Comparison of ENCODE assay signal across 9 cellular contexts in the genomic region with DNA sequence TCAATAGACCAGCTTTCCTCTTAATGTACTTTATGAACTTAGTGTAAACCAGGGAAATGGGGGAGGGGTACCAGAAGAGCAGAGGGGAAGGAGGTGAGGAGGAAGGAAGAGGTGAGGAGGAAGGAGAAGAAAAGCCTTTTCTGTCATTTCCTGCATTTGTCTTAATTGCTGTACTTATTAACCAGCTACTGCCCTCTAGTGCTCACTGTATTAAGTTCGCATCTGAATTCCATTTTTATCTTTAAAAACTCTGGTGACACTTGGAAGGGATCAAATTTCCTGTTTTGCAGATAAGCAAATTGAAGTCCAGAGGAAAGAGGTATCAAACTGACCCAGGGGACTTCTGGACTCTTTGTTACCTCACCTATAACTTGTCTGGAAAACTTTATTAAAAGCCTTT. TPM values are rescaled to one million over a fixed set of nuclear protein-coding genes. Genes with fewer than 3 reads are reported as not detected.
DNase-seq lines count a peak whose midpoint lies in the region; ATAC-seq, FAIRE-seq and TF ChIP-seq lines count a peak whose summit lies in the region.
"Had no signal": no experiment of that assay in that cellular context is flagged by ENCODE, and none has a peak within 500 bp of the region (broad histone marks: within the 10 kb centered on the region; RNA-seq: fewer than 3 reads in every experiment).

No MANE protein-coding gene starts in this region.

- no peaks in the 10 kb centered on the region for H3K36me3 Mint-ChIP-seq in activated CD8-positive, alpha-beta T cell treated with anti-CD3 and anti-CD28 coated beads for 36 hours (ENCODE audit: low read depth)
- no peaks in the 10 kb centered on the region for H3K36me3 Mint-ChIP-seq in activated CD4-positive, alpha-beta memory T cell treated with anti-CD3 and anti-CD28 coated beads for 36 hours
- H3K36me3 Mint-ChIP-seq: natural killer cell treated with Interleukin-12 subunit alpha and Interleukin-12 subunit beta and Interleukin-15 and Interleukin-18, amount 100 ng/mL, for 72 hours had no signal

- H3K27ac ChIP-seq in BLaER1 (0 out of 2 replicates have a peak overlapping the region, but pooled peaks have one; percentile 8), left ventricle myocardium inferior (replicated peaks) (peak overlapping the region; percentile 39), gastrocnemius medialis (no peak overlapping the region)

- H3K36me3 ChIP-seq in BLaER1, result no peaks in the 10 kb centered on the region
- peaks cover 4% of the 10 kb centered on the region for H3K36me3 ChIP-seq in left ventricle myocardium inferior
- H3K36me3 ChIP-seq in gastrocnemius medialis, result no peaks in the 10 kb centered on the region

- H3K4me1 Mint-ChIP-seq in activated CD8-positive, alpha-beta T cell treated with anti-CD3 and anti-CD28 coated beads for 36 hours (ENCODE audit: low read depth), result peaks cover 6% of the 10 kb centered on the region
- H3K4me1 Mint-ChIP-seq in activated CD4-positive, alpha-beta memory T cell treated with anti-CD3 and anti-CD28 coated beads for 36 hours (ENCODE audit: low read depth), result peaks cover 15% of the 10 kb centered on the region

- DNase-seq in GM12891 (ENCODE audit: insufficient read length, low spot score) (peak; percentile 31), NCI-H2196 treated with DMSO at 0.1 percent for 48 hours (lab: John Stamatoyannopoulos, UW; ENCODE audit: unreplicated experiment) (peak; percentile 38), left ventricle myocardium inferior (no peak), gastrocnemius medialis (no peak)
- peak; percentile 16 for DNase-seq in activated CD8-positive, alpha-beta T cell treated with anti-CD3 and anti-CD28 coated beads for 36 hours
- DNase-seq in activated CD4-positive, alpha-beta memory T cell treated with anti-CD3 and anti-CD28 coated beads for 36 hours, result no peak

- intact Hi-C loops in activated CD8-positive, alpha-beta T cell treated with anti-CD3 and anti-CD28 coated beads for 36 hours (cut with micrococcal nuclease), result loop anchor here (5.0 kb wide), 1 partner anchor 296 kb away; no protein-coding TSS in a partner anchor
- intact Hi-C loops in left ventricle myocardium inferior (cut with micrococcal nuclease) (loop anchor here (5.0 to 10.0 kb wide), 2 partner anchors 246 to 753 kb away; no protein-coding TSS in a partner anchor), gastrocnemius medialis (cut with DNase I; ENCODE audit: low total_unique reads) (loop anchor here (2.0 to 5.0 kb wide), 2 partner anchors 61 to 245 kb away; a partner anchor contains a TSS)
- intact Hi-C loops in activated CD4-positive, alpha-beta memory T cell treated with anti-CD3 and anti-CD28 coated beads for 36 hours (cut with micrococcal nuclease), result loop anchor here (2.0 kb wide), 2 partner anchors 291 to 747 kb away; no protein-coding TSS in a partner anchor

- no peaks in the 10 kb centered on the region for H3K9me3 ChIP-seq in BLaER1
- no peaks in the 10 kb centered on the region for H3K9me3 ChIP-seq in left ventricle myocardium inferior (replicated peaks)
- no peaks in the 10 kb centered on the region for H3K9me3 ChIP-seq in gastrocnemius medialis

- H3K27ac Mint-ChIP-seq in activated CD8-positive, alpha-beta T cell treated with anti-CD3 and anti-CD28 coated beads for 36 hours, result peak overlapping the region; percentile 66
- no peak overlapping the region for H3K27ac Mint-ChIP-seq in activated CD4-positive, alpha-beta memory T cell treated with anti-CD3 and anti-CD28 coated beads for 36 hours
- H3K27ac Mint-ChIP-seq: natural killer cell treated with Interleukin-12 subunit alpha and Interleukin-12 subunit beta and Interleukin-15 and Interleukin-18, amount 100 ng/mL, for 72 hours had no signal

- H3K4me2 ChIP-seq in BLaER1, result peak overlapping the region; percentile 10

- in situ Hi-C loops in gastrocnemius medialis (cut with MboI; ENCODE audit: low sequenced_read_pairs in 4 of 4), result loop anchor here (5.0 to 25.0 kb wide), 4 partner anchors 241 to 766 kb away; no protein-coding TSS in a partner anchor

- CTCF ChIA-PET in activated CD8-positive, alpha-beta T cell treated with anti-CD3 and anti-CD28 coated beads for 36 hours (lab: Charles Lee), result interaction anchor here (0.7 to 9.4 kb wide), 47 partner anchors 9 to 782 kb away, joined by 3 to 77 read pairs (median 4); a partner anchor contains a TSS
- CTCF ChIA-PET in activated CD4-positive, alpha-beta memory T cell treated with anti-CD3 and anti-CD28 coated beads for 36 hours (lab: Charles Lee), result interaction anchor here (0.6 to 3.1 kb wide), 34 partner anchors 8 to 839 kb away, joined by 3 to 20 read pairs (median 4); a partner anchor contains a TSS

- no peak for TF ChIP-seq POLR2A in GM12891 (IDR thresholded peaks at IDR 0.05; ENCODE audit: low read depth, low read length)
- TF ChIP-seq POLR2A in gastrocnemius medialis (IDR thresholded peaks at IDR 0.05), result no peak

- H4K20me1 ChIP-seq in BLaER1, result no peaks in the 10 kb centered on the region

- no peaks in the 10 kb centered on the region for H3K27me3 Mint-ChIP-seq in activated CD8-positive, alpha-beta T cell treated with anti-CD3 and anti-CD28 coated beads for 36 hours
- no peaks in the 10 kb centered on the region for H3K27me3 Mint-ChIP-seq in activated CD4-positive, alpha-beta memory T cell treated with anti-CD3 and anti-CD28 coated beads for 36 hours

- peak; percentile 74 for FAIRE-seq in GM12891 (lab: Jason Lieb, UNC)

- TF ChIP-seq CTCF in activated CD8-positive, alpha-beta T cell treated with anti-CD3 and anti-CD28 coated beads for 36 hours (IDR thresholded peaks at IDR 0.05), result peak; percentile 72
- peak; percentile 77 for TF ChIP-seq CTCF in left ventricle myocardium inferior (IDR thresholded peaks at IDR 0.05; ENCODE audit: borderline replicate concordance)
- peak; percentile 45 to 70 (median 49) for TF ChIP-seq CTCF in gastrocnemius medialis (IDR thresholded peaks at IDR 0.05 in 4 of 5, conservative IDR thresholded peaks at IDR 0.05 in 1 of 5)

- H3K4me3 Mint-ChIP-seq in activated CD8-positive, alpha-beta T cell treated with anti-CD3 and anti-CD28 coated beads for 36 hours, result no peak overlapping the region
- no peak overlapping the region for H3K4me3 Mint-ChIP-seq in activated CD4-positive, alpha-beta memory T cell treated with anti-CD3 and anti-CD28 coated beads for 36 hours
- H3K4me3 Mint-ChIP-seq: natural killer cell treated with Interleukin-12 subunit alpha and Interleukin-12 subunit beta and Interleukin-15 and Interleukin-18, amount 100 ng/mL, for 72 hours had no signal

- H3K9ac ChIP-seq in BLaER1, result no peak overlapping the region

- no peaks in the 10 kb centered on the region for H3K27me3 ChIP-seq in BLaER1
- no peaks in the 10 kb centered on the region for H3K27me3 ChIP-seq in left ventricle myocardium inferior (ENCODE audit: low read depth)
- no peaks in the 10 kb centered on the region for H3K27me3 ChIP-seq in gastrocnemius medialis

- no peaks in the 10 kb centered on the region for H3K9me3 Mint-ChIP-seq in activated CD8-positive, alpha-beta T cell treated with anti-CD3 and anti-CD28 coated beads for 36 hours
- H3K9me3 Mint-ChIP-seq in activated CD4-positive, alpha-beta memory T cell treated with anti-CD3 and anti-CD28 coated beads for 36 hours, result no peaks in the 10 kb centered on the region
- H3K9me3 Mint-ChIP-seq: natural killer cell treated with Interleukin-12 subunit alpha and Interleukin-12 subunit beta and Interleukin-15 and Interleukin-18, amount 100 ng/mL, for 72 hours had no signal

- ATAC-seq in activated CD8-positive, alpha-beta T cell treated with anti-CD3 and anti-CD28 coated beads for 36 hours, result peak; percentile 80
- ATAC-seq in gastrocnemius medialis, result no peak
- no peak for ATAC-seq in GM18868 (IDR thresholded peaks at IDR 0.05; ENCODE audit: unreplicated experiment)

- no peak overlapping the region for H3K4me3 ChIP-seq in BLaER1
- no peak overlapping the region for H3K4me3 ChIP-seq in left ventricle myocardium inferior
- H3K4me3 ChIP-seq in gastrocnemius medialis, result no peak overlapping the region

- POLR2A ChIA-PET in activated CD8-positive, alpha-beta T cell treated with anti-CD3 and anti-CD28 coated beads for 36 hours (lab: Charles Lee), result interaction anchor here (0.7 kb wide), 1 partner anchor 749 kb away, joined by 3 read pairs; no protein-coding TSS in a partner anchor
- POLR2A ChIA-PET in activated CD4-positive, alpha-beta memory T cell treated with anti-CD3 and anti-CD28 coated beads for 36 hours (lab: Charles Lee), result interaction anchor here (1.0 kb wide), 1 partner anchor 17 kb away, joined by 4 read pairs; no protein-coding TSS in a partner anchor

- peaks cover 14% of the 10 kb centered on the region for H3K4me1 ChIP-seq in BLaER1
- H3K4me1 ChIP-seq in left ventricle myocardium inferior, result peaks cover 12% of the 10 kb centered on the region
- peaks cover 0 to 5% of the 10 kb centered on the region in 2 donors for H3K4me1 ChIP-seq in gastrocnemius medialis

TF ChIP-seq in GM12891, 5 proteins besides CTCF, POLR2A, EP300 and RAD21:
- TF ChIP-seq SPI1 (IDR thresholded peaks at IDR 0.05; ENCODE audit: low read depth, low read length), result no peak
- no peak for TF ChIP-seq PAX5 (IDR thresholded peaks at IDR 0.05; ENCODE audit: insufficient read depth, low read length, severe bottlenecking)
- no peak for TF ChIP-seq POLR2AphosphoS5 (IDR thresholded peaks at IDR 0.05; ENCODE audit: low read depth, low read length)
- TF ChIP-seq POU2F2 (IDR thresholded peaks at IDR 0.05; ENCODE audit: low read depth, low read length), result no peak
- TF ChIP-seq TAF1 (IDR thresholded peaks at IDR 0.05; ENCODE audit: low read depth, low read length), result no peak

RNA-seq across cellular contexts. Expression of a gene that starts 22.2 kb away (rescaled TPM):
- polyA plus RNA-seq in GM12891 (2012; ENCODE audit: low read depth, missing spikeins), result 0.27 TPM
- total RNA-seq in activated CD8-positive, alpha-beta T cell treated with anti-CD3 and anti-CD28 coated beads for 36 hours, result under 1 TPM; 0.09 to 0.20 TPM
- 8.7 TPM for total RNA-seq in left ventricle myocardium inferior
- 1 to 10 TPM; 1.4 to 4.7 (median 3.5) TPM for total RNA-seq in gastrocnemius medialis
- total RNA-seq in activated CD4-positive, alpha-beta memory T cell treated with anti-CD3 and anti-CD28 coated beads for 36 hours, result 1 to 10 TPM; 1.9 to 2.2 TPM

RNA-seq across cellular contexts. Expression of a gene that starts 29.1 kb away (rescaled TPM):
- polyA plus RNA-seq in GM12891 (2012; ENCODE audit: low read depth, missing spikeins), result 11.6 TPM
- 10 to 100 TPM; 31.5 to 32.9 TPM for total RNA-seq in activated CD8-positive, alpha-beta T cell treated with anti-CD3 and anti-CD28 coated beads for 36 hours
- total RNA-seq in left ventricle myocardium inferior (8.7 TPM), gastrocnemius medialis (10 to 100 TPM; 13.0 to 13.9 (median 13.4) TPM)
- total RNA-seq in activated CD4-positive, alpha-beta memory T cell treated with anti-CD3 and anti-CD28 coated beads for 36 hours, result 10 to 100 TPM; 43.7 to 47.8 TPM

Comparison
In these comparisons a context has a peak if more than half of its experiments do, and no peak if none do; other contexts are left out.
1. H3K27ac ChIP-seq: peak in BLaER1 (single experiment) and left ventricle myocardium inferior (single experiment); none in gastrocnemius medialis (0 of 4).
2. DNase-seq: peak in GM12891 (single experiment), NCI-H2196 treated with DMSO at 0.1 percent for 48 hours (single experiment) and activated CD8-positive, alpha-beta T cell treated with anti-CD3 and anti-CD28 coated beads for 36 hours (single experiment); none in left ventricle myocardium inferior (single experiment), gastrocnemius medialis (0 of 2) and activated CD4-positive, alpha-beta memory T cell treated with anti-CD3 and anti-CD28 coated beads for 36 hours (single experiment).
3. Peak in every context shown above with its lines, with median percentiles within 50 percentile points of each other: CTCF ChIP-seq.